ENCODE assay signal across 8 cellular contexts in genomic region chr9:127910613-127911205, GRCh38. TPM values are rescaled to one million over a fixed set of nuclear protein-coding genes. Genes with fewer than 3 reads are reported as not detected.
A peak's percentile ranks its signal among the peaks of the same experiment; 100 is the strongest.
DNase-seq lines count a peak whose midpoint lies in the region; ATAC-seq and TF ChIP-seq lines count a peak whose summit lies in the region.

No MANE protein-coding gene starts in this region.

- TF ChIP-seq CTCF in chondrocyte (IDR thresholded peaks at IDR 0.05), result peak; percentile 69
- TF ChIP-seq CTCF in osteoblast (IDR thresholded peaks at IDR 0.05; ENCODE audit: extremely low read depth, low read depth, low read length), result peak; percentile 39

- H3K4me3 Mint-ChIP-seq in chondrocyte (ENCODE audit: unreplicated experiment), result no peak overlapping the region

- H3K9me3 Mint-ChIP-seq in chondrocyte (ENCODE audit: low read depth), result no peaks in the 10 kb centered on the region

- no peaks in the 10 kb centered on the region for H3K27me3 Mint-ChIP-seq in chondrocyte (ENCODE audit: low read depth)

- no peak overlapping the region for H3K4me2 ChIP-seq in osteoblast (ENCODE audit: insufficient read depth, low read length)

- H3K4me1 ChIP-seq in osteoblast (ENCODE audit: insufficient read depth, low read length), result peaks cover 5% of the 10 kb centered on the region

- H3K4me1 Mint-ChIP-seq in chondrocyte (ENCODE audit: low read depth), result peaks cover 14% of the 10 kb centered on the region

- H3K79me2 ChIP-seq in osteoblast (ENCODE audit: insufficient read depth, low read length), result peaks cover 7% of the 10 kb centered on the region

- H3K27me3 ChIP-seq in MG63, result no peaks in the 10 kb centered on the region
- H3K27me3 ChIP-seq in osteoblast (ENCODE audit: insufficient read depth, low read length), result no peaks in the 10 kb centered on the region

- peak; percentile 10 for DNase-seq in DMS79 treated with DMSO at 0.1 percent for 48 hours (lab: John Stamatoyannopoulos, UW)
- DNase-seq in DMS79 (lab: John Stamatoyannopoulos, UW), result no peak
- DNase-seq in MG63, result peak; percentile 36
- DNase-seq in chondrocyte (ENCODE audit: low spot score), result no peak
- peak; percentile 65 for DNase-seq in osteoblast (ENCODE audit: insufficient read length, low spot score, missing footprints)
- DNase-seq in SHP77 treated with DMSO at 0.1 percent for 48 hours (lab: John Stamatoyannopoulos, UW), result no peak
- no peak for DNase-seq in NCI-H1092 treated with DMSO at 0.1 percent for 48 hours (lab: John Stamatoyannopoulos, UW)

- ATAC-seq in HG02759 (IDR thresholded peaks at IDR 0.05; ENCODE audit: unreplicated experiment), result no peak

- H3K9me3 ChIP-seq in MG63 (no peaks in the 10 kb centered on the region), osteoblast (ENCODE audit: low read depth, low read length) (no peaks in the 10 kb centered on the region)

- H3K27ac ChIP-seq in osteoblast (ENCODE audit: low read depth, low read length), result no peak overlapping the region

- H3K4me3 ChIP-seq in MG63 (no peak overlapping the region), osteoblast (ENCODE audit: insufficient read depth, low read length) (no peak overlapping the region)

- H3K36me3 ChIP-seq in MG63 (peaks cover 13% of the 10 kb centered on the region), osteoblast (ENCODE audit: insufficient read depth, low read length) (peaks cover 25% of the 10 kb centered on the region)

- no peak overlapping the region for H3K27ac Mint-ChIP-seq in chondrocyte (ENCODE audit: unreplicated experiment)

- H2AFZ ChIP-seq in osteoblast (ENCODE audit: low read length), result no peak overlapping the region

- peaks cover 3% of the 10 kb centered on the region for H4K20me1 ChIP-seq in osteoblast (ENCODE audit: insufficient read depth, low read length)

- H3K36me3 Mint-ChIP-seq in chondrocyte (ENCODE audit: low read depth), result peaks cover 7% of the 10 kb centered on the region

RNA-seq across cellular contexts. Expression of gene ST6GALNAC4, which starts 6.1 kb away (rescaled TPM):
- total RNA-seq in MG63 (2014; rRNA removed; shearing (Covaris generic); ENCODE audit: low replicate concordance), result 4.7 and 26.9 TPM in 2 replicates
- total RNA-seq in chondrocyte (22.2 to 25.5 TPM (median 24.4 TPM) in 3 replicates), osteoblast (29.5 and 33.7 TPM in 2 replicates)

RNA-seq across cellular contexts. Expression of gene ST6GALNAC6, which starts 11.3 kb away (rescaled TPM):
- 40.5 and 47.3 TPM in 2 replicates for total RNA-seq in MG63 (2014; rRNA removed; shearing (Covaris generic); ENCODE audit: low replicate concordance)
- total RNA-seq in chondrocyte (45.5 to 54.3 TPM (median 47.5 TPM) in 3 replicates), osteoblast (52.7 and 53.2 TPM in 2 replicates)

RNA-seq across cellular contexts. Expression of gene PIP5KL1, which starts 19.9 kb away (rescaled TPM):
- total RNA-seq in MG63 (2014; rRNA removed; shearing (Covaris generic); ENCODE audit: low replicate concordance), result 0.13 TPM in 1 of 2 replicates, not detected in the other
- total RNA-seq in chondrocyte (1.4 to 4.3 TPM (median 2.7 TPM) in 3 replicates), osteoblast (2.2 and 3.5 TPM in 2 replicates)

RNA-seq across cellular contexts. Expression of gene DPM2, which starts 26.9 kb away (rescaled TPM):
- 23.3 and 38.9 TPM in 2 replicates for total RNA-seq in MG63 (2014; rRNA removed; shearing (Covaris generic); ENCODE audit: low replicate concordance)
- total RNA-seq in chondrocyte (26.3 to 28.9 TPM (median 27.8 TPM) in 3 replicates), osteoblast (10.1 and 11.5 TPM in 2 replicates)

RNA-seq across cellular contexts. Expression of gene AK1, which starts 33.2 kb away (rescaled TPM):
- 36.6 and 69.0 TPM in 2 replicates for total RNA-seq in MG63 (2014; rRNA removed; shearing (Covaris generic); ENCODE audit: low replicate concordance)
- 75.3 to 83.8 TPM (median 77.2 TPM) in 3 replicates for total RNA-seq in chondrocyte
- total RNA-seq in osteoblast, result 100 and 106 TPM in 2 replicates

Comparison
In these comparisons a context has a peak if more than half of its experiments do, and no peak if none do; other contexts are left out.
1. DNase-seq: peak in DMS79 treated with DMSO at 0.1 percent for 48 hours (single experiment), MG63 (single experiment) and osteoblast (single experiment); none in DMS79 (single experiment), chondrocyte (single experiment), SHP77 treated with DMSO at 0.1 percent for 48 hours (single experiment) and NCI-H1092 treated with DMSO at 0.1 percent for 48 hours (single experiment).